ENCODE assay signal across 3 cellular contexts in genomic region chr19:18754501-18754900, GRCh38. TPM values are rescaled to one million over a fixed set of nuclear protein-coding genes. Genes with fewer than 3 reads are reported as not detected.
"Had no signal": no experiment of that assay in that cellular context is flagged by ENCODE, and none has a peak within 500 bp of the region (broad histone marks: within the 10 kb centered on the region; RNA-seq: fewer than 3 reads in every experiment).

No MANE protein-coding gene starts in this region.

- H3K4me3 ChIP-seq: GM12878 had no signal

- DNase-seq: GDM1, GF-D8 had no signal

RNA-seq across cellular contexts. Expression of gene COMP, which starts 36.6 kb away (rescaled TPM):
- total RNA-seq: GM12878 had no signal
